ENCODE assay signal across 16 cellular contexts in genomic region chr2:101440127-101440738, GRCh38. TPM values are rescaled to one million over a fixed set of nuclear protein-coding genes. Genes with fewer than 3 reads are reported as not detected.
DNase-seq lines count a peak whose midpoint lies in the region; TF ChIP-seq lines count a peak whose summit lies in the region.
"Had no signal": no experiment of that assay in that cellular context is flagged by ENCODE, and none has a peak within 500 bp of the region (broad histone marks: within the 10 kb centered on the region; RNA-seq: fewer than 3 reads in every experiment).

No MANE protein-coding gene starts in this region.

- H3K23ac ChIP-seq in mesenchymal stem cell (ENCODE audit: low read length in 2 of 2) = no peak overlapping the region

- no peak overlapping the region for H3K27ac ChIP-seq in colonic mucosa
- no peak overlapping the region for H3K27ac ChIP-seq in mesenchymal stem cell (ENCODE audit: low read length, poor library complexity, severe bottlenecking)
- H3K27ac ChIP-seq: KMS-11, suprapubic skin had no signal

- H3K4me2 ChIP-seq in mesenchymal stem cell (ENCODE audit: low read length, poor library complexity, severe bottlenecking) = no peak overlapping the region
- H3K4me2 ChIP-seq: KMS-11 had no signal

- no peak overlapping the region for H2BK5ac ChIP-seq in mesenchymal stem cell (ENCODE audit: low read depth, low read length, poor library complexity, severe bottlenecking)

- DNase-seq in DMS 273 treated with DMSO at 0.1 percent for 48 hours (lab: John Stamatoyannopoulos, UW) (peak; percentile 44), LNCaP clone FGC (ENCODE audit: low read depth) (peak; percentile 14), colonic mucosa (peak; percentile 45), mesenchymal stem cell (peak; percentile 49), KG1 (lab: John Stamatoyannopoulos, UW) (no peak), cerebellar cortex (ENCODE audit: low spot score) (no peak), glutamatergic neuron (no peak), kidney glomerular epithelial cell (lab: John Stamatoyannopoulos, UW) (no peak)
- DNase-seq: activated CD4-positive, alpha-beta T cell treated with anti-CD3 and anti-CD28 coated beads for 4 hours; activated T-cell treated with anti-CD3 and anti-CD28 coated beads for 4 hours; AML-193; H7; NCI-H748 treated with DMSO at 0.1 percent for 48 hours; T-helper 2 cell had no signal

- no peak overlapping the region for H3K4me3 Mint-ChIP-seq in glutamatergic neuron (ENCODE audit: unreplicated experiment)

- H3K9me3 ChIP-seq in colonic mucosa (no peaks in the 10 kb centered on the region), mesenchymal stem cell (ENCODE audit: control insufficient read depth, low read length) (no peaks in the 10 kb centered on the region)
- H3K9me3 ChIP-seq: suprapubic skin had no signal

- peaks cover 2% of the 10 kb centered on the region for H3K27me3 Mint-ChIP-seq in glutamatergic neuron (ENCODE audit: unreplicated experiment)

- no peak overlapping the region for H2AK5ac ChIP-seq in mesenchymal stem cell (ENCODE audit: low read length, severe bottlenecking)

- H2BK15ac ChIP-seq in mesenchymal stem cell (ENCODE audit: low read depth, poor library complexity, severe bottlenecking) = no peak overlapping the region

- no peak overlapping the region for H3K4ac ChIP-seq in mesenchymal stem cell (ENCODE audit: low read depth in 1 of 2, low read length in 2 of 2)

- no peak overlapping the region for H4K91ac ChIP-seq in mesenchymal stem cell (ENCODE audit: low read length)

- H3K36me3 Mint-ChIP-seq in glutamatergic neuron (ENCODE audit: unreplicated experiment) = no peaks in the 10 kb centered on the region

- H3K27me3 ChIP-seq in colonic mucosa (no peaks in the 10 kb centered on the region), mesenchymal stem cell (ENCODE audit: control insufficient read depth in 1 of 2, insufficient read depth in 1 of 2, low read length in 2 of 2) (peaks cover 0 to 3% of the 10 kb centered on the region in 2 experiments)
- H3K27me3 ChIP-seq: suprapubic skin had no signal

- H3K4me3 ChIP-seq in LNCaP clone FGC (ENCODE audit: low read depth, low read length) (no peak overlapping the region), colonic mucosa (no peak overlapping the region), mesenchymal stem cell (ENCODE audit: insufficient read depth in 1 of 2, low read depth in 1 of 2, low read length in 2 of 2) (no peak overlapping the region)
- H3K4me3 ChIP-seq: suprapubic skin had no signal

- H2AFZ ChIP-seq in mesenchymal stem cell (ENCODE audit: low read depth, low read length) = no peak overlapping the region

- peaks cover under 1% of the 10 kb centered on the region for H3K4me1 Mint-ChIP-seq in glutamatergic neuron (ENCODE audit: low read depth, unreplicated experiment)

- peaks cover 1% of the 10 kb centered on the region for H3K9me3 Mint-ChIP-seq in glutamatergic neuron (ENCODE audit: unreplicated experiment)

- no peak overlapping the region for H3K27ac Mint-ChIP-seq in glutamatergic neuron (ENCODE audit: unreplicated experiment)

- intact Hi-C loops in colonic mucosa (cut with DNase I) = no loop called here

- H3K9ac ChIP-seq in colonic mucosa (ENCODE audit: low read depth in 2 of 2, low read length in 2 of 2) (no peak overlapping the region), mesenchymal stem cell (ENCODE audit: low read length) (no peak overlapping the region)
- H3K9ac ChIP-seq: KMS-11 had no signal

- 56% methylated on average over 8 of the region's 8 CpGs for WGBS in mesenchymal stem cell

- no peaks in the 10 kb centered on the region for H3K79me1 ChIP-seq in mesenchymal stem cell (replicated peaks; ENCODE audit: low read length, poor library complexity, severe bottlenecking)

- no peak overlapping the region for H3K18ac ChIP-seq in mesenchymal stem cell (ENCODE audit: low read depth in 1 of 2, low read length in 2 of 2)

- no peak overlapping the region for H2BK120ac ChIP-seq in mesenchymal stem cell (ENCODE audit: low read depth, low read length)

- no peak overlapping the region for H3K14ac ChIP-seq in mesenchymal stem cell (ENCODE audit: low read length in 2 of 2)

- H2BK12ac ChIP-seq in mesenchymal stem cell (ENCODE audit: low read length in 2 of 2) = no peak overlapping the region

- H4K8ac ChIP-seq in mesenchymal stem cell (ENCODE audit: low read length) = peak overlapping the region; percentile 36

- H3K36me3 ChIP-seq in colonic mucosa = no peaks in the 10 kb centered on the region
- peaks cover 0 to 58% of the 10 kb centered on the region in 2 experiments for H3K36me3 ChIP-seq in mesenchymal stem cell (ENCODE audit: control insufficient read depth in 1 of 2, insufficient read depth in 2 of 2, low read depth in 1 of 2, low read length in 2 of 2)
- H3K36me3 ChIP-seq: suprapubic skin had no signal

- TF ChIP-seq CTCF in LNCaP clone FGC (IDR thresholded peaks at IDR 0.05; ENCODE audit: control insufficient read depth, extremely low read depth, insufficient read depth) (no peak), colonic mucosa (IDR thresholded peaks at IDR 0.05) (no peak), glutamatergic neuron (IDR thresholded peaks at IDR 0.05; ENCODE audit: partially characterized antibody, unreplicated experiment) (no peak)

- no peaks in the 10 kb centered on the region for H3K4me1 ChIP-seq in colonic mucosa
- peaks cover 2% of the 10 kb centered on the region for H3K4me1 ChIP-seq in mesenchymal stem cell (ENCODE audit: control insufficient read depth, insufficient read depth, low read depth, low read length)
- H3K4me1 ChIP-seq: suprapubic skin had no signal

RNA-seq across cellular contexts. Expression of gene RFX8, which starts 34.7 kb away (rescaled TPM):
- total RNA-seq in colonic mucosa = not detected
- polyA plus RNA-seq in mesenchymal stem cell (2013, experiment 1 of 2) = 0.55 TPM
- 0.66 TPM for polyA plus RNA-seq in mesenchymal stem cell (2013, experiment 2 of 2)
- total RNA-seq in glutamatergic neuron (ENCODE audit: unreplicated experiment) = 1.0 TPM
- total RNA-seq: H7 had no signal

RNA-seq across cellular contexts. Expression of gene CREG2, which starts 52.9 kb away (rescaled TPM):
- under 1 TPM in 1 of 2 donors, not detected in 1; 0.56 TPM for total RNA-seq in colonic mucosa
- polyA plus RNA-seq in mesenchymal stem cell (2013, experiment 1 of 2) = not detected
- not detected for polyA plus RNA-seq in mesenchymal stem cell (2013, experiment 2 of 2)
- 1.3 TPM for total RNA-seq in glutamatergic neuron (ENCODE audit: unreplicated experiment)

Comparison
In these comparisons a context has a peak if more than half of its experiments do, and no peak if none do; other contexts are left out.
1. DNase-seq: peak in DMS 273 treated with DMSO at 0.1 percent for 48 hours (single experiment), LNCaP clone FGC (single experiment), colonic mucosa (single experiment) and mesenchymal stem cell (single experiment); none in KG1 (single experiment), cerebellar cortex (single experiment), glutamatergic neuron (single experiment) and kidney glomerular epithelial cell (single experiment).